ENCODE assay signal across 22 cellular contexts in the genomic region with DNA sequence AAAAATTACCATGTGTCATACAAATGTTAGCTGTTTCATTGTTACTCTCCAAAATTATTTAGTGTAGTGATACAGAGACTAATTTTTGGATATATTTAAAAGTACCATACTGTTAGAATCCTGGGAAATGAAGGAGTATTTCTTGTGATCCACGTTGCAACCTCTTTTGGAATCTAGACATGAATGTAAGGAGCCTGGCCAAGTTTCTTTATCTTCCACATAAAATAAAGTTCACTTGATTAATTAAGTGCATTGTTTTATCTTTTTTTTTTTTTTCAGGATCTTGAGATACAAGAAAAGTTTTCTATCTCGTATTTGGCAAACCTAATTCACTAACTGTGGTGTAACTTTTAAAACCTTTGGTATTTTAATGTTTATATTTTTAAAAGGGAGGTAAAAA.
DNase-seq lines count a peak whose midpoint lies in the region; ATAC-seq, FAIRE-seq and TF ChIP-seq lines count a peak whose summit lies in the region.
"Had no signal": no experiment of that assay in that cellular context is flagged by ENCODE, and none has a peak within 500 bp of the region (broad histone marks: within the 10 kb centered on the region; RNA-seq: fewer than 3 reads in every experiment).

No MANE protein-coding gene starts in this region.

- H3K4me1 ChIP-seq in SK-N-SH (ENCODE audit: control insufficient read depth in 1 of 2, insufficient read depth in 2 of 2, low read depth in 1 of 2, low read length in 1 of 2) = no peaks in the 10 kb centered on the region

- CTCF ChIA-PET in SK-N-SH (lab: Yijun Ruan, JAX) = no interaction called here

- TF ChIP-seq RAD21 in SK-N-SH (IDR thresholded peaks at IDR 0.05; ENCODE audit: low read length) = no peak

- H3K36me3 ChIP-seq in SK-N-SH (replicated peaks in 1 of 2; ENCODE audit: control insufficient read depth in 1 of 2, insufficient read depth in 2 of 2, low read length in 1 of 2) = no peaks in the 10 kb centered on the region

- H3K4me3 ChIP-seq in SK-N-SH (ENCODE audit: low read depth in 2 of 2, low read length in 1 of 2) = no peak overlapping the region
- H3K4me3 ChIP-seq: BLaER1, GM23248 had no signal

- H3K27me3 ChIP-seq in SK-N-SH (ENCODE audit: insufficient read depth) = no peaks in the 10 kb centered on the region
- H3K27me3 ChIP-seq: BLaER1 had no signal

- no peaks in the 10 kb centered on the region for H4K20me1 ChIP-seq in SK-N-SH (ENCODE audit: insufficient read depth)
- H4K20me1 ChIP-seq: BLaER1 had no signal

- WGBS in SK-N-SH (ENCODE audit: low lambda C conversion rate) = 91% methylated on average over 2 of the region's 2 CpGs

- DNase-seq in SK-N-SH = no peak
- no peak for DNase-seq in stimulated activated CD4-positive, alpha-beta T cell treated with anti-CD3 and anti-CD28 coated beads, Interleukin-15, amount 100 ng/mL, for 24 hours
- no peak for DNase-seq in natural killer cell
- DNase-seq: Caco-2; CD4-positive, CD25-positive, alpha-beta regulatory T cell; CD8-positive, alpha-beta T cell; DMS153; DND-41; GM23248; H7; HCEC 1CT had no signal

- H3K36me3 Mint-ChIP-seq in nephron (ENCODE audit: low read depth) (peaks cover 45% of the 10 kb centered on the region), natural killer cell (no peaks in the 10 kb centered on the region)
- H3K36me3 Mint-ChIP-seq: CD4-positive, CD25-positive, alpha-beta regulatory T cell; CD8-positive, alpha-beta T cell had no signal

- H3K27ac ChIP-seq in SK-N-SH (ENCODE audit: low read depth in 2 of 2, low read length in 1 of 2) = no peak overlapping the region
- H3K27ac ChIP-seq: 22Rv1, BLaER1, C4-2B, GM23248 had no signal

- H3K4me3 Mint-ChIP-seq in nephron (no peak overlapping the region), natural killer cell (no peak overlapping the region)
- H3K4me3 Mint-ChIP-seq: B cell; CD4-positive, CD25-positive, alpha-beta regulatory T cell; CD8-positive, alpha-beta T cell had no signal

- TF ChIP-seq CTCF in SK-N-SH (IDR thresholded peaks at IDR 0.05) (no peak), nephron (IDR thresholded peaks at IDR 0.05; ENCODE audit: unreplicated experiment in 3 of 3) (no peak), natural killer cell (IDR thresholded peaks at IDR 0.05) (no peak)

- no peaks in the 10 kb centered on the region for H3K9me3 ChIP-seq in SK-N-SH
- H3K9me3 ChIP-seq: Caco-2 had no signal

- no peaks in the 10 kb centered on the region for H3F3A ChIP-seq in SK-N-SH (replicated peaks; ENCODE audit: insufficient read depth)

- ATAC-seq in SK-N-SH treated with all-trans-retinoic acid at 6 μM for 48 hours (no peak), natural killer cell (no peak)
- ATAC-seq: CD8-positive, alpha-beta T cell had no signal

- H3K79me2 ChIP-seq in SK-N-SH (ENCODE audit: insufficient read depth) = no peaks in the 10 kb centered on the region

- H3K9me3 Mint-ChIP-seq in nephron = no peaks in the 10 kb centered on the region
- H3K9me3 Mint-ChIP-seq in natural killer cell = no peaks in the 10 kb centered on the region

- intact Hi-C loops in natural killer cell (cut with micrococcal nuclease) = no loop called here

- POLR2A ChIA-PET in SK-N-SH (lab: Yijun Ruan, JAX) = no interaction called here

- no peaks in the 10 kb centered on the region for H3K9me2 ChIP-seq in SK-N-SH

- no peak overlapping the region for H3K9ac ChIP-seq in SK-N-SH
- H3K9ac ChIP-seq: BLaER1, GM23248 had no signal

- H2AFZ ChIP-seq in SK-N-SH (ENCODE audit: low read depth) = no peak overlapping the region
- H2AFZ ChIP-seq: GM23248 had no signal

- no peak for TF ChIP-seq EP300 in SK-N-SH (IDR thresholded peaks at IDR 0.05; ENCODE audit: borderline replicate concordance in 1 of 2, low read depth in 1 of 2, low read length in 1 of 2)

- no peak overlapping the region for H3K4me2 ChIP-seq in SK-N-SH
- H3K4me2 ChIP-seq: BLaER1 had no signal

- H3K27ac Mint-ChIP-seq in nephron (peak overlapping the region; percentile 32 to 76 (median 70)), natural killer cell (no peak overlapping the region)
- H3K27ac Mint-ChIP-seq: B cell; CD8-positive, alpha-beta T cell had no signal

- FAIRE-seq in endometrium (lab: Jason Lieb, UNC) = peak; percentile 18
- FAIRE-seq: A204.1, G401.6, GM12892, H1 had no signal

- peaks cover 25% of the 10 kb centered on the region for H3K4me1 Mint-ChIP-seq in nephron
- H3K4me1 Mint-ChIP-seq in natural killer cell = no peaks in the 10 kb centered on the region
- H3K4me1 Mint-ChIP-seq: B cell; CD4-positive, CD25-positive, alpha-beta regulatory T cell had no signal

- H3K27me3 Mint-ChIP-seq in nephron (ENCODE audit: low read depth) (no peaks in the 10 kb centered on the region), natural killer cell (ENCODE audit: low read depth in 2 of 2) (no peaks in the 10 kb centered on the region)
- H3K27me3 Mint-ChIP-seq: B cell; CD4-positive, CD25-positive, alpha-beta regulatory T cell had no signal

TF ChIP-seq in SK-N-SH treated with all-trans-retinoic acid at 6 μM for 48 hours, 23 proteins besides CTCF, POLR2A, EP300 and RAD21:
- TF ChIP-seq CSDC2 (CRISPR knock-in tag; IDR thresholded peaks at IDR 0.05) (no peak), ZNF565 (CRISPR knock-in tag; conservative IDR thresholded peaks at IDR 0.05; ENCODE audit: low read depth) (no peak), ZC3H10 (CRISPR knock-in tag; IDR thresholded peaks at IDR 0.05) (no peak), ISL1 (CRISPR knock-in tag; IDR thresholded peaks at IDR 0.05) (peak; percentile 30; the same call in 1 of the 2 replicates)
TF ChIP-seq in SK-N-SH treated with all-trans-retinoic acid at 6 μM for 48 hours: peak in this region for 1.

TF ChIP-seq in SK-N-SH, 30 proteins besides CTCF, POLR2A, EP300 and RAD21:
- TF ChIP-seq FOXM1 (IDR thresholded peaks at IDR 0.05; ENCODE audit: low read depth) (no peak), GABPA (IDR thresholded peaks at IDR 0.05; ENCODE audit: low read depth) (no peak), RXRA (IDR thresholded peaks at IDR 0.05; ENCODE audit: borderline replicate concordance, low read depth) (no peak), USF1 (IDR thresholded peaks at IDR 0.05; ENCODE audit: borderline replicate concordance, low read depth) (no peak), TEAD4 (IDR thresholded peaks at IDR 0.05; ENCODE audit: borderline replicate concordance, insufficient read depth) (no peak), CHD2 (IDR thresholded peaks at IDR 0.05; ENCODE audit: low read length, partially characterized antibody) (no peak), SMC3 (IDR thresholded peaks at IDR 0.05; ENCODE audit: low read depth, low read length) (no peak), PBX3 (IDR thresholded peaks at IDR 0.05) (no peak), RFX5 (IDR thresholded peaks at IDR 0.05; ENCODE audit: low read length) (no peak), NFIC (IDR thresholded peaks at IDR 0.05; ENCODE audit: borderline replicate concordance) (no peak), EZH2phosphoT487 (IDR thresholded peaks at IDR 0.05; ENCODE audit: borderline replicate concordance, low read depth) (no peak), ELF1 (IDR thresholded peaks at IDR 0.05) (no peak), FOSL2 (IDR thresholded peaks at IDR 0.05; ENCODE audit: borderline replicate concordance, low read depth) (no peak), NRF1 (IDR thresholded peaks at IDR 0.05; ENCODE audit: low read depth, low read length) (no peak)
- TF ChIP-seq, protein P1, sequence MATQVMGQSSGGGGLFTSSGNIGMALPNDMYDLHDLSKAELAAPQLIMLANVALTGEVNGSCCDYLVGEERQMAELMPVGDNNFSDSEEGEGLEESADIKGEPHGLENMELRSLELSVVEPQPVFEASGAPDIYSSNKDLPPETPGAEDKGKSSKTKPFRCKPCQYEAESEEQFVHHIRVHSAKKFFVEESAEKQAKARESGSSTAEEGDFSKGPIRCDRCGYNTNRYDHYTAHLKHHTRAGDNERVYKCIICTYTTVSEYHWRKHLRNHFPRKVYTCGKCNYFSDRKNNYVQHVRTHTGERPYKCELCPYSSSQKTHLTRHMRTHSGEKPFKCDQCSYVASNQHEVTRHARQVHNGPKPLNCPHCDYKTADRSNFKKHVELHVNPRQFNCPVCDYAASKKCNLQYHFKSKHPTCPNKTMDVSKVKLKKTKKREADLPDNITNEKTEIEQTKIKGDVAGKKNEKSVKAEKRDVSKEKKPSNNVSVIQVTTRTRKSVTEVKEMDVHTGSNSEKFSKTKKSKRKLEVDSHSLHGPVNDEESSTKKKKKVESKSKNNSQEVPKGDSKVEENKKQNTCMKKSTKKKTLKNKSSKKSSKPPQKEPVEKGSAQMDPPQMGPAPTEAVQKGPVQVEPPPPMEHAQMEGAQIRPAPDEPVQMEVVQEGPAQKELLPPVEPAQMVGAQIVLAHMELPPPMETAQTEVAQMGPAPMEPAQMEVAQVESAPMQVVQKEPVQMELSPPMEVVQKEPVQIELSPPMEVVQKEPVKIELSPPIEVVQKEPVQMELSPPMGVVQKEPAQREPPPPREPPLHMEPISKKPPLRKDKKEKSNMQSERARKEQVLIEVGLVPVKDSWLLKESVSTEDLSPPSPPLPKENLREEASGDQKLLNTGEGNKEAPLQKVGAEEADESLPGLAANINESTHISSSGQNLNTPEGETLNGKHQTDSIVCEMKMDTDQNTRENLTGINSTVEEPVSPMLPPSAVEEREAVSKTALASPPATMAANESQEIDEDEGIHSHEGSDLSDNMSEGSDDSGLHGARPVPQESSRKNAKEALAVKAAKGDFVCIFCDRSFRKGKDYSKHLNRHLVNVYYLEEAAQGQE (IDR thresholded peaks at IDR 0.05; ENCODE audit: low read depth, low read length) = no peak

Comparison
In these comparisons a context has a peak if more than half of its experiments do, and no peak if none do; other contexts are left out.
1. H3K27ac Mint-ChIP-seq: peak in nephron (3 of 3); none in natural killer cell (0 of 2).